25 cellular contexts compared by ENCODE assay signal in genomic region chr2:56898986-56899385, GRCh38.
"Had no signal": no experiment of that assay in that cellular context is flagged by ENCODE, and none has a peak within 500 bp of the region (broad histone marks: within the 10 kb centered on the region; RNA-seq: fewer than 3 reads in every experiment).

No MANE protein-coding gene starts in this region.

- H3K4me3 Mint-ChIP-seq: immature natural killer cell; natural killer cell; stimulated activated memory B cell treated with anti-CD40 and anti-IgM and Interleukin-4, amounts not matched to agents 10 μg/mL and 1 μg/mL and 100 μg/mL, for 72 hours; type B pancreatic cell had no signal

- H3K4me1 ChIP-seq: left ventricle myocardium inferior, lower lobe of right lung, prostate gland, right atrium auricular region, sigmoid colon, spleen, testis, tibial artery had no signal

- H3K27ac Mint-ChIP-seq: immature natural killer cell; natural killer cell; stimulated activated memory B cell treated with anti-CD40 and anti-IgM and Interleukin-4, amounts not matched to agents 10 μg/mL and 1 μg/mL and 100 μg/mL, for 72 hours; type B pancreatic cell had no signal

- DNase-seq: dorsolateral prefrontal cortex; effector CD4-positive, alpha-beta T cell; foreskin melanocyte; hypothalamus; immature natural killer cell; islet precursor cell; kidney glomerular epithelial cell; left colon; left ventricle myocardium inferior; lower lobe of right lung; natural killer cell; sigmoid colon; spleen; stimulated activated CD4-positive, alpha-beta T cell treated with anti-CD3 and anti-CD28 coated beads, Interleukin-4, amount 100 ng/mL, for 4 hours; stimulated activated naive CD8-positive, alpha-beta T cell treated with anti-CD3 and anti-CD28 coated beads, Interleukin-15, Interleukin-2, amounts not matched to agents 100 U/mL and 50 U/mL, for 24 hours; substantia nigra; testis; tibial artery had no signal

- H3K9me3 Mint-ChIP-seq: type B pancreatic cell had no signal

- H3K4me3 ChIP-seq: dorsolateral prefrontal cortex, left ventricle myocardium inferior, lower lobe of right lung, prostate gland, right atrium auricular region, sigmoid colon, spleen, testis, tibial artery had no signal

- H3K4me1 Mint-ChIP-seq: immature natural killer cell; natural killer cell; stimulated activated memory B cell treated with anti-CD40 and anti-IgM and Interleukin-4, amounts not matched to agents 10 μg/mL and 1 μg/mL and 100 μg/mL, for 72 hours had no signal

- H3K36me3 ChIP-seq: left ventricle myocardium inferior, lower lobe of right lung, prostate gland, right atrium auricular region, sigmoid colon, spleen, tibial artery had no signal

- H3K9me3 ChIP-seq: lower lobe of right lung, prostate gland, testis had no signal

- H3K27me3 Mint-ChIP-seq: stimulated activated memory B cell treated with anti-CD40 and anti-IgM and Interleukin-4, amounts not matched to agents 10 μg/mL and 1 μg/mL and 100 μg/mL, for 72 hours; type B pancreatic cell had no signal

- H3K27ac ChIP-seq: dorsolateral prefrontal cortex, epithelial cell of prostate, left ventricle myocardium inferior, lower lobe of right lung, prostate gland, right atrium auricular region, sigmoid colon, spleen, testis, tibial artery had no signal

- FAIRE-seq: colon had no signal

- H3K36me3 Mint-ChIP-seq: immature natural killer cell; natural killer cell; stimulated activated memory B cell treated with anti-CD40 and anti-IgM and Interleukin-4, amounts not matched to agents 10 μg/mL and 1 μg/mL and 100 μg/mL, for 72 hours; type B pancreatic cell had no signal

- H3K27me3 ChIP-seq: dorsolateral prefrontal cortex, right atrium auricular region, sigmoid colon, spleen, testis, tibial artery had no signal

- ATAC-seq: esophagus mucosa; left colon; lower lobe of right lung; natural killer cell; stimulated activated memory B cell treated with anti-CD40 and anti-IgM and Interleukin-4, amounts not matched to agents 10 μg/mL and 1 μg/mL and 100 μg/mL, for 72 hours; stimulated activated naive CD8-positive, alpha-beta T cell treated with anti-CD3 and anti-CD28 coated beads, Interleukin-15, Interleukin-2, amounts not matched to agents 100 U/mL and 50 U/mL, for 24 hours had no signal
